Comparison of ENCODE assay signal across 24 cellular contexts in the genomic region with DNA sequence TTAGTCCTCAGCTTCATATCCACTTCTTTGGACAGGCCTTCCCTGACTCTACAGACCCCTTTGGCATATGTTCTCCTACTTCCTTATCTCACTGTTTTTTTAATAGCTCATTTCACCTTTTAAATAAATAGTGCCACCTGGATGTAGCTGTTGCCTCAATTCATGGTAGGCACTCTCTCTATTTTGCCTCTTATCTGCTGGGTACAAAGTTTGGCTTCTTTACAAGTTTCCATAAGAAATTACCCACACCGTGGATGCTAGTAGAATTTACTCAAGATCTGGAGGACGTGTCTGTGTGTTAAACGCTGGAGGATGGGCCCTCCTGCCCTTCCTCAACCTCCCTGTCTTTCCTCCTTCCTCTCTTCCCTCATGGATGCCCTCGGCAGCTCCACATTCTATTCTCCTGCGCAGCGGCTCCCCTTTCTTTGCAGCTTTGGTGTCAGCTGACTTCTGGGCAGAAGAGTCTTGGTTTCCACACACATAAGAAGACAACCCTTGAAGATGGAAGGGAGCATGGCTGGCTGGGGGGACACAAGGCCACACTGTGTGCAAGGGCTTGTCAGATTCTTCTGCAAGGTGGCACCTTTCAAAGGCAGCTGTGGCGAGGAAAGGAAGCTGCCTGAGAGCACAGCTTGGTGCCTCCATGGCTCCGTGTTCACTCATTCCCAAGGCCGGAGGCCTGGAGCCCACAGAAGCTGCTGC.
DNase-seq lines count a peak whose midpoint lies in the region; ATAC-seq, FAIRE-seq and TF ChIP-seq lines count a peak whose summit lies in the region.
"Had no signal": no experiment of that assay in that cellular context is flagged by ENCODE, and none has a peak within 500 bp of the region (broad histone marks: within the 10 kb centered on the region; RNA-seq: fewer than 3 reads in every experiment).

No MANE protein-coding gene starts in this region.

- dilution Hi-C loops in IMR-90 (cut with HindIII; ENCODE audit: low sequenced_read_pairs, unreplicated experiment): no loop called here

- H4K91ac ChIP-seq in IMR-90 (ENCODE audit: insufficient read depth, low read depth, low read length): no peak overlapping the region

- H3K56ac ChIP-seq in IMR-90 (ENCODE audit: extremely low read depth, insufficient read depth, low read length): no peak overlapping the region

- no TSS peak for BruUV-seq in IMR-90 (replicated peaks; lab: Mats Ljungman, UMichigan)

- intact Hi-C loops in IMR-90 (cut with micrococcal nuclease) (no loop called here), mucosa of descending colon (cut with DNase I, micrococcal nuclease) (no loop called here), kidney (cut with DNase I) (no loop called here)

- H2BK5ac ChIP-seq in IMR-90 (ENCODE audit: low read depth, low read length, poor library complexity, severe bottlenecking): no peak overlapping the region

- FAIRE-seq in small intestine (lab: Jason Lieb, UNC) (no peak), kidney (lab: Jason Lieb, UNC) (no peak)
- FAIRE-seq: A549, D721Med, G401.6, GM12892 had no signal

- TF ChIP-seq CTCF in IMR-90 (conservative IDR thresholded peaks at IDR 0.05; ENCODE audit: low read depth, low read length) (no peak), endodermal cell (conservative IDR thresholded peaks at IDR 0.05) (no peak), mucosa of descending colon (IDR thresholded peaks at IDR 0.05) (no peak), kidney (IDR thresholded peaks at IDR 0.05; ENCODE audit: borderline replicate concordance, extremely low read depth, insufficient read depth) (no peak)

- H3K4me1 ChIP-seq in IMR-90 (ENCODE audit: control insufficient read depth, insufficient read depth, low read length) (peaks cover 3% of the 10 kb centered on the region; the same call in 1 of the 2 replicates), endodermal cell (ENCODE audit: control insufficient read depth, insufficient read depth, low read length) (no peaks in the 10 kb centered on the region), mucosa of descending colon (ENCODE audit: low read depth) (no peaks in the 10 kb centered on the region), small intestine (ENCODE audit: control insufficient read depth in 2 of 2, insufficient read depth in 1 of 2, low read depth in 1 of 2, low read length in 1 of 2) (no peaks in the 10 kb centered on the region), kidney (ENCODE audit: control insufficient read depth in 1 of 2, insufficient read depth in 1 of 2, low read depth in 1 of 2, low read length in 2 of 2) (no peaks in the 10 kb centered on the region)
- H3K4me1 ChIP-seq: A549; BE2C; BLaER1 treated with 17β-estradiol and CSF1 and Interleukin-3, amounts not matched to agents 10 nM and 100 nM had no signal

- no peak overlapping the region for H3K4me3 Mint-ChIP-seq in endodermal cell
- H3K4me3 Mint-ChIP-seq: CD14-positive monocyte; CD4-positive, alpha-beta T cell; CD8-positive, alpha-beta memory T cell had no signal

- no peak overlapping the region for H3K14ac ChIP-seq in IMR-90 (replicated peaks; ENCODE audit: low read depth, low read length)

- H3K36me3 ChIP-seq in IMR-90 (ENCODE audit: control insufficient read depth, insufficient read depth, low read length): no peaks in the 10 kb centered on the region
- H3K36me3 ChIP-seq in endodermal cell (ENCODE audit: control insufficient read depth, insufficient read depth, low read length): no peaks in the 10 kb centered on the region
- H3K36me3 ChIP-seq in mucosa of descending colon (ENCODE audit: low read depth): no peaks in the 10 kb centered on the region
- no peaks in the 10 kb centered on the region for H3K36me3 ChIP-seq in small intestine (ENCODE audit: control insufficient read depth in 2 of 2, insufficient read depth in 2 of 2, low read length in 2 of 2)
- H3K36me3 ChIP-seq in kidney (ENCODE audit: control insufficient read depth in 1 of 2, insufficient read depth in 2 of 2, low read length in 2 of 2): no peaks in the 10 kb centered on the region
- H3K36me3 ChIP-seq: BE2C; BLaER1 treated with 17β-estradiol and CSF1 and Interleukin-3, amounts not matched to agents 10 nM and 100 nM had no signal

- no peak overlapping the region for H4K8ac ChIP-seq in IMR-90 (ENCODE audit: low read depth in 2 of 2, low read length in 2 of 2)

- no peak for TF ChIP-seq RAD21 in IMR-90 (IDR thresholded peaks at IDR 0.05; ENCODE audit: low read length)

- H3K79me1 ChIP-seq in IMR-90 (ENCODE audit: low read depth in 1 of 2, low read length in 2 of 2): no peaks in the 10 kb centered on the region

- no peak overlapping the region for H3K27ac Mint-ChIP-seq in endodermal cell
- H3K27ac Mint-ChIP-seq: CD14-positive monocyte; CD4-positive, alpha-beta T cell; CD8-positive, alpha-beta memory T cell had no signal

- H3K23ac ChIP-seq in IMR-90 (ENCODE audit: low read depth, low read length): no peak overlapping the region

- no peak for ATAC-seq in IMR-90 (ENCODE audit: low read depth)
- ATAC-seq in mucosa of descending colon: peak; percentile 55
- no peak for ATAC-seq in GM18498 (IDR thresholded peaks at IDR 0.05; ENCODE audit: unreplicated experiment)
- no peak for ATAC-seq in GM18861 (IDR thresholded peaks at IDR 0.05; ENCODE audit: unreplicated experiment)
- ATAC-seq: A549 had no signal

- no peak overlapping the region for H2AK9ac ChIP-seq in IMR-90 (replicated peaks; ENCODE audit: low read depth, low read length, poor library complexity)

- H3K9ac ChIP-seq in IMR-90 (ENCODE audit: low read depth, low read length) (no peak overlapping the region), endodermal cell (ENCODE audit: extremely low read depth, low read length, poor library complexity, severe bottlenecking) (no peak overlapping the region), kidney (ENCODE audit: low read length in 2 of 2) (no peak overlapping the region)
- H3K9ac ChIP-seq: BLaER1 treated with 17β-estradiol and CSF1 and Interleukin-3, amounts not matched to agents 10 nM and 100 nM had no signal

- no peaks in the 10 kb centered on the region for H3K36me3 Mint-ChIP-seq in endodermal cell (ENCODE audit: low read depth)
- H3K36me3 Mint-ChIP-seq: CD14-positive monocyte; CD8-positive, alpha-beta memory T cell had no signal

- H2AFZ ChIP-seq in IMR-90 (replicated peaks; ENCODE audit: low read length, poor library complexity): no peak overlapping the region

- POLR2A ChIA-PET in IMR-90 (lab: Charles Lee; ENCODE audit: unreplicated experiment): no interaction called here

- TF ChIP-seq POLR2A in IMR-90 (IDR thresholded peaks at IDR 0.05; ENCODE audit: low read depth, low read length): no peak

- no peaks in the 10 kb centered on the region for H3K9me3 Mint-ChIP-seq in endodermal cell
- H3K9me3 Mint-ChIP-seq: CD4-positive, alpha-beta T cell had no signal

- CTCF ChIA-PET in IMR-90 (lab: Yijun Ruan, JAX): no interaction called here

- no peak overlapping the region for H2BK120ac ChIP-seq in IMR-90 (ENCODE audit: low read depth, low read length)

- no peaks in the 10 kb centered on the region for H4K20me1 ChIP-seq in IMR-90 (ENCODE audit: insufficient read depth, low read length)
- H4K20me1 ChIP-seq: BLaER1 treated with 17β-estradiol and CSF1 and Interleukin-3, amounts not matched to agents 10 nM and 100 nM had no signal

- H3K27ac ChIP-seq in IMR-90 (ENCODE audit: insufficient read depth, low read length) (no peak overlapping the region), endodermal cell (ENCODE audit: low read depth, low read length) (no peak overlapping the region), small intestine (ENCODE audit: low read depth in 1 of 2, low read length in 1 of 2) (no peak overlapping the region), kidney (ENCODE audit: low read depth in 2 of 2, low read length in 2 of 2) (no peak overlapping the region)
- H3K27ac ChIP-seq: A549; BLaER1 treated with 17β-estradiol and CSF1 and Interleukin-3, amounts not matched to agents 10 nM and 100 nM had no signal

- H3K27me3 ChIP-seq in IMR-90 (ENCODE audit: control insufficient read depth, insufficient read depth, low read length) (no peaks in the 10 kb centered on the region), endodermal cell (ENCODE audit: control insufficient read depth, insufficient read depth, low read length, poor library complexity, severe bottlenecking) (no peaks in the 10 kb centered on the region), small intestine (ENCODE audit: control insufficient read depth in 2 of 2, insufficient read depth in 2 of 2, low read length in 2 of 2) (no peaks in the 10 kb centered on the region)
- H3K27me3 ChIP-seq: BE2C; BLaER1 treated with 17β-estradiol and CSF1 and Interleukin-3, amounts not matched to agents 10 nM and 100 nM had no signal

- H3K4me1 Mint-ChIP-seq in endodermal cell: no peaks in the 10 kb centered on the region
- H3K4me1 Mint-ChIP-seq: CD14-positive monocyte; CD8-positive, alpha-beta memory T cell had no signal

- no peak overlapping the region for H3K4me3 ChIP-seq in IMR-90 (ENCODE audit: insufficient read depth, low read depth, low read length)
- H3K4me3 ChIP-seq in endodermal cell (ENCODE audit: low read length): no peak overlapping the region
- H3K4me3 ChIP-seq in mucosa of descending colon: no peak overlapping the region
- no peak overlapping the region for H3K4me3 ChIP-seq in small intestine (ENCODE audit: low read depth in 1 of 2, low read length in 2 of 2)
- H3K4me3 ChIP-seq in kidney (ENCODE audit: low read length in 2 of 2): no peak overlapping the region
- H3K4me3 ChIP-seq: A549; BLaER1 treated with 17β-estradiol and CSF1 and Interleukin-3, amounts not matched to agents 10 nM and 100 nM had no signal

- H2BK20ac ChIP-seq in IMR-90 (ENCODE audit: low read depth, low read length): no peak overlapping the region

- H4K5ac ChIP-seq in IMR-90 (ENCODE audit: low read depth, low read length): no peak overlapping the region

- no peak overlapping the region for H3K4me2 ChIP-seq in IMR-90 (ENCODE audit: low read depth, low read length)
- H3K4me2 ChIP-seq: A549; BLaER1 treated with 17β-estradiol and CSF1 and Interleukin-3, amounts not matched to agents 10 nM and 100 nM had no signal

- no peaks in the 10 kb centered on the region for H3K9me3 ChIP-seq in IMR-90 (ENCODE audit: control insufficient read depth, insufficient read depth, low read length)
- H3K9me3 ChIP-seq in endodermal cell (ENCODE audit: control insufficient read depth, low read length): no peaks in the 10 kb centered on the region
- H3K9me3 ChIP-seq in mucosa of descending colon: no peaks in the 10 kb centered on the region
- no peaks in the 10 kb centered on the region for H3K9me3 ChIP-seq in small intestine (ENCODE audit: control insufficient read depth, low read depth)
- H3K9me3 ChIP-seq in kidney (ENCODE audit: control insufficient read depth in 1 of 2, low read length in 2 of 2): no peaks in the 10 kb centered on the region
- H3K9me3 ChIP-seq: A549, BE2C had no signal

- H3K9me1 ChIP-seq in IMR-90 (ENCODE audit: insufficient read depth, low read length): no peaks in the 10 kb centered on the region

- WGBS in IMR-90 (ENCODE audit: extremely low coverage in 2 of 2, insufficient read length in 1 of 2), 2 experiments: no CpG with 5 or more reads among the region's 9 CpGs
- WGBS in endodermal cell (ENCODE audit: insufficient coverage in 1 of 2, insufficient read length in 1 of 2), 2 experiments: 92 to 96% methylated on average over 5 to 9 of the region's 9 CpGs
- 59 to 80% (median 60%) methylated on average over 9 of the region's 9 CpGs for WGBS in small intestine, 3 donors

- peak overlapping the region; percentile 60; the same call in 1 of the 2 replicates for H2AK5ac ChIP-seq in IMR-90 (ENCODE audit: low read depth, low read length)

- DNase-seq in IMR-90: no peak
- DNase-seq in endodermal cell: peak; percentile 15
- no peak for DNase-seq in mucosa of descending colon
- peak; percentile 3 for DNase-seq in small intestine
- DNase-seq in kidney: no peak
- DNase-seq: 8988T; ACHN; AML-193; BE2C; CD4-positive, alpha-beta T cell; CD8-positive, alpha-beta memory T cell; DMS153; DND-41; GOT3; H7; HCEC 1CT had no signal

- no peak overlapping the region; the same call in 1 of the 2 replicates for H3K4ac ChIP-seq in IMR-90 (ENCODE audit: low read depth, low read length)

- H3K27me3 Mint-ChIP-seq in endodermal cell (ENCODE audit: insufficient read depth): no peaks in the 10 kb centered on the region

- H3K18ac ChIP-seq in IMR-90 (ENCODE audit: low read depth, low read length): no peak overlapping the region

- H2BK15ac ChIP-seq in IMR-90 (ENCODE audit: low read depth, low read length): no peak overlapping the region

- in situ Hi-C loops in IMR-90 (cut with MboI; ENCODE audit: low sequenced_read_pairs): no loop called here

Comparison
In these comparisons a context has a peak if more than half of its experiments do, and no peak if none do; other contexts are left out.
1. DNase-seq: peak in endodermal cell (single experiment) and small intestine (single experiment); none in IMR-90 (single experiment), mucosa of descending colon (0 of 3) and kidney (single experiment).